Comparison of ENCODE assay signal across 29 cellular contexts in the genomic region with DNA sequence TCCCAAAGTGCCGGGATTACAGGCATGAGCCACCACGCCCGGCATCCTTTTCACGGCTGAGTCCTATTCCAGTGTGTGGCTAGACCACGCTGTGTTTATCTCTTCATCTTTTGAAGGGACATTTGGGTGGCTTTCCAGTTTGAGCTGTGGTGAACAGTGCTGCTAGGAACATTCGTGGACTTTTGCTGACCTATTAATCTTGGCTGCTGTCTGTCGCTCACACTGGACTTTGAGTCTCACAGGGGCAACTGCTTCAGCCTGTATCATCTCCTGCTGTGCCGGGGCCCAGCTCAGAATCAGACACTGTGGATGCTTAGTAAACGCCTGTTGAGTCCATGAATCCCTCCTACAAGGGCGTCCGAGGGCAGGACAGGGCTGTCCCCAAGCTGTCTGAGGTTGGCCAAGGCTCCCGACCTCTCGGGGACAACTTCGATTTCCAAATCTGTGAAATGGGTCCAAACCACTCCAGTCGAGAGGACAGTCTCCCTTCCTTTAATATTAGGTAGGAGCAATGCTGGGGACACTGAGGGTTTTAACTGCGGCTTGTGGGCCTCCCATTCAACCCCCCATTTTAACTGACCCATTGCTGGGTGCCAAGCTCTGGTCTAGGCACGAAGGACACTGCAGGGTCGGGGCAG. TPM values are rescaled to one million over a fixed set of nuclear protein-coding genes. Genes with fewer than 3 reads are reported as not detected.
DNase-seq lines count a peak whose midpoint lies in the region; ATAC-seq, FAIRE-seq and TF ChIP-seq lines count a peak whose summit lies in the region.
"Had no signal": no experiment of that assay in that cellular context is flagged by ENCODE, and none has a peak within 500 bp of the region (broad histone marks: within the 10 kb centered on the region; RNA-seq: fewer than 3 reads in every experiment).

No MANE protein-coding gene starts in this region.

- TF ChIP-seq POLR2A in A549 (IDR thresholded peaks at IDR 0.05; ENCODE audit: low read length) = no peak

- CTCF ChIA-PET in A549 (lab: Yijun Ruan, JAX) = interaction anchor here (0.7 to 9.2 kb wide), 10 partner anchors 8 to 127 kb away, joined by 3 to 60 read pairs (median 4); no protein-coding TSS in a partner anchor

- H3K9me3 ChIP-seq in A549 (no peaks in the 10 kb centered on the region), adipocyte (ENCODE audit: control insufficient read depth, low read length) (no peaks in the 10 kb centered on the region), liver (ENCODE audit: control insufficient read depth in 4 of 4, low read length in 3 of 4) (no peaks in the 10 kb centered on the region), stomach smooth muscle (ENCODE audit: control insufficient read depth in 2 of 2, low read length in 2 of 2) (no peaks in the 10 kb centered on the region)
- H3K9me3 ChIP-seq: body of pancreas, colonic mucosa had no signal

- peaks cover 48% of the 10 kb centered on the region for H3K36me3 ChIP-seq in adipocyte (ENCODE audit: control insufficient read depth, insufficient read depth, low read length, severe bottlenecking)
- peaks cover 9 to 18% (median 11%) of the 10 kb centered on the region in 4 donors for H3K36me3 ChIP-seq in liver (ENCODE audit: control insufficient read depth in 4 of 4, insufficient read depth in 3 of 4, low read depth in 1 of 4, low read length in 3 of 4)
- peaks cover 17 to 19% of the 10 kb centered on the region in 2 donors for H3K36me3 ChIP-seq in stomach smooth muscle (ENCODE audit: control insufficient read depth in 2 of 2, insufficient read depth in 2 of 2, low read length in 2 of 2)
- H3K36me3 ChIP-seq: colonic mucosa had no signal

- 93% methylated on average over 18 of the region's 18 CpGs for WGBS in A549 (ENCODE audit: missing lambda C conversion rate)
- WGBS in liver = 51% methylated on average over 18 of the region's 18 CpGs

- H3K27me3 ChIP-seq in adipocyte (replicated peaks; ENCODE audit: control insufficient read depth, insufficient read depth, low read length) (no peaks in the 10 kb centered on the region), liver (ENCODE audit: control insufficient read depth in 4 of 4, insufficient read depth in 4 of 4, low read length in 3 of 4) (no peaks in the 10 kb centered on the region), stomach smooth muscle (ENCODE audit: control insufficient read depth in 1 of 2, insufficient read depth in 2 of 2, low read length in 2 of 2) (no peaks in the 10 kb centered on the region)
- H3K27me3 ChIP-seq: body of pancreas, colonic mucosa, hepatocyte had no signal

- no peak for ATAC-seq in A549
- no peak for ATAC-seq in HG02623 (IDR thresholded peaks at IDR 0.05; ENCODE audit: unreplicated experiment)
- no peak for ATAC-seq in HG02840 (IDR thresholded peaks at IDR 0.05; ENCODE audit: low FRiP score, unreplicated experiment)
- ATAC-seq: body of pancreas, GM12878, T-cell had no signal

- no peak for FAIRE-seq in A549 (lab: Jason Lieb, UNC)
- FAIRE-seq: GM12878, GM19239, TTC549 had no signal

- no peak overlapping the region for H3K4me2 ChIP-seq in A549
- H3K4me2 ChIP-seq: hepatocyte had no signal

- TF ChIP-seq EP300 in A549 (IDR thresholded peaks at IDR 0.05) = no peak

- H3K9ac ChIP-seq in adipocyte (ENCODE audit: low read length) = peak overlapping the region; percentile 27
- no peak overlapping the region for H3K9ac ChIP-seq in liver (ENCODE audit: low read depth in 1 of 2, low read length in 2 of 2)
- H3K9ac ChIP-seq in stomach smooth muscle (ENCODE audit: low read length in 2 of 2) = no peak overlapping the region

- DNase-seq in A549 (ENCODE audit: low read depth in 1 of 2, low spot score in 1 of 2) (no peak), adipocyte (ENCODE audit: low read depth) (no peak), HuH-7.5 (ENCODE audit: low spot score) (no peak), cerebellar cortex (ENCODE audit: low spot score) (no peak)
- DNase-seq: body of pancreas; CD8-positive, alpha-beta memory T cell; colonic mucosa; DMS53; GF-D8; MM.1S; naive B cell; NCI-H1694 treated with DMSO at 0.1 percent for 48 hours; NCI-H748 treated with DMSO at 0.1 percent for 48 hours; occipital lobe; SHP77 treated with DMSO at 0.1 percent for 48 hours; stimulated activated CD4-positive, alpha-beta T cell treated with anti-CD3 and anti-CD28 coated beads, Interleukin-2, amount 100 ng/mL, for 48 hours; T-cell had no signal

- POLR2A ChIA-PET in A549 (lab: Yijun Ruan, JAX) = no interaction called here

- H3K27ac ChIP-seq in A549 (no peak overlapping the region; a peak in 1 of 6 replicates), liver (ENCODE audit: low read depth in 1 of 2, low read length in 2 of 2) (peak overlapping the region; percentile 53 to 70), stomach smooth muscle (ENCODE audit: low read length) (peak overlapping the region; percentile 67)
- H3K27ac ChIP-seq: colonic mucosa, hepatocyte had no signal

- TF ChIP-seq RAD21 in A549 (conservative IDR thresholded peaks at IDR 0.05 in 1 of 2, IDR thresholded peaks at IDR 0.05 in 1 of 2) (no peak), liver (IDR thresholded peaks at IDR 0.05) (peak; percentile 56 to 63)

- H3K4me1 ChIP-seq in A549 (peaks cover 19% of the 10 kb centered on the region), adipocyte (ENCODE audit: control insufficient read depth, insufficient read depth, low read length) (peaks cover 45% of the 10 kb centered on the region), liver (ENCODE audit: control insufficient read depth in 4 of 4, insufficient read depth in 4 of 4, low read length in 3 of 4) (peaks cover 15 to 54% (median 25%) of the 10 kb centered on the region in 4 donors), stomach smooth muscle (ENCODE audit: control insufficient read depth, insufficient read depth, low read length) (peaks cover 51% of the 10 kb centered on the region)

- TF ChIP-seq CTCF in A549 (IDR thresholded peaks at IDR 0.05) (no peak), liver (IDR thresholded peaks at IDR 0.05; ENCODE audit: low read depth, low read length, missing input control) (no peak)

- H3K4me3 ChIP-seq in A549 = no peak overlapping the region
- no peak overlapping the region for H3K4me3 ChIP-seq in adipocyte (ENCODE audit: low read length)
- H3K4me3 ChIP-seq in liver (ENCODE audit: low read depth in 1 of 3, low read length in 3 of 3) = no peak overlapping the region
- H3K4me3 ChIP-seq in stomach smooth muscle (ENCODE audit: low read length in 2 of 2) = no peak overlapping the region
- H3K4me3 ChIP-seq: body of pancreas, colonic mucosa, GM12878, hepatocyte had no signal

TF ChIP-seq in A549, 52 proteins besides CTCF, POLR2A, EP300 and RAD21:
- TF ChIP-seq KDM1A (IDR thresholded peaks at IDR 0.05; ENCODE audit: low read depth) (peak; percentile 68), HDAC2 (IDR thresholded peaks at IDR 0.05) (peak; percentile 46; the same call in 1 of the 2 replicates), CEBPB (IDR thresholded peaks at IDR 0.05) (no peak)

TF ChIP-seq in liver, 16 proteins besides CTCF, POLR2A, EP300 and RAD21 (continues in another document):
- TF ChIP-seq RXRA (IDR thresholded peaks at IDR 0.05) (peak; percentile 94 to 96), NR2F2 (IDR thresholded peaks at IDR 0.05) (peak; percentile 42), EGR1 (IDR thresholded peaks at IDR 0.05; ENCODE audit: low read depth in 2 of 2) (peak in 1 of 2 donors; percentile 48), TAF1 (conservative IDR thresholded peaks at IDR 0.05) (no peak), SP1 (IDR thresholded peaks at IDR 0.05) (peak; percentile 96)
- TF ChIP-seq, protein P1, sequence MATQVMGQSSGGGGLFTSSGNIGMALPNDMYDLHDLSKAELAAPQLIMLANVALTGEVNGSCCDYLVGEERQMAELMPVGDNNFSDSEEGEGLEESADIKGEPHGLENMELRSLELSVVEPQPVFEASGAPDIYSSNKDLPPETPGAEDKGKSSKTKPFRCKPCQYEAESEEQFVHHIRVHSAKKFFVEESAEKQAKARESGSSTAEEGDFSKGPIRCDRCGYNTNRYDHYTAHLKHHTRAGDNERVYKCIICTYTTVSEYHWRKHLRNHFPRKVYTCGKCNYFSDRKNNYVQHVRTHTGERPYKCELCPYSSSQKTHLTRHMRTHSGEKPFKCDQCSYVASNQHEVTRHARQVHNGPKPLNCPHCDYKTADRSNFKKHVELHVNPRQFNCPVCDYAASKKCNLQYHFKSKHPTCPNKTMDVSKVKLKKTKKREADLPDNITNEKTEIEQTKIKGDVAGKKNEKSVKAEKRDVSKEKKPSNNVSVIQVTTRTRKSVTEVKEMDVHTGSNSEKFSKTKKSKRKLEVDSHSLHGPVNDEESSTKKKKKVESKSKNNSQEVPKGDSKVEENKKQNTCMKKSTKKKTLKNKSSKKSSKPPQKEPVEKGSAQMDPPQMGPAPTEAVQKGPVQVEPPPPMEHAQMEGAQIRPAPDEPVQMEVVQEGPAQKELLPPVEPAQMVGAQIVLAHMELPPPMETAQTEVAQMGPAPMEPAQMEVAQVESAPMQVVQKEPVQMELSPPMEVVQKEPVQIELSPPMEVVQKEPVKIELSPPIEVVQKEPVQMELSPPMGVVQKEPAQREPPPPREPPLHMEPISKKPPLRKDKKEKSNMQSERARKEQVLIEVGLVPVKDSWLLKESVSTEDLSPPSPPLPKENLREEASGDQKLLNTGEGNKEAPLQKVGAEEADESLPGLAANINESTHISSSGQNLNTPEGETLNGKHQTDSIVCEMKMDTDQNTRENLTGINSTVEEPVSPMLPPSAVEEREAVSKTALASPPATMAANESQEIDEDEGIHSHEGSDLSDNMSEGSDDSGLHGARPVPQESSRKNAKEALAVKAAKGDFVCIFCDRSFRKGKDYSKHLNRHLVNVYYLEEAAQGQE (IDR thresholded peaks at IDR 0.05) = peak; percentile 55
- TF ChIP-seq, protein P2, sequence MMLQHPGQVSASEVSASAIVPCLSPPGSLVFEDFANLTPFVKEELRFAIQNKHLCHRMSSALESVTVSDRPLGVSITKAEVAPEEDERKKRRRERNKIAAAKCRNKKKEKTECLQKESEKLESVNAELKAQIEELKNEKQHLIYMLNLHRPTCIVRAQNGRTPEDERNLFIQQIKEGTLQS (IDR thresholded peaks at IDR 0.05) = peak; percentile 38

RNA-seq across cellular contexts. Expression of a gene that starts 48.4 kb away (rescaled TPM):
- 1.1 and 1.2 TPM in 2 replicates for polyA plus RNA-seq in A549 (2011; rRNA removed)
- polyA plus RNA-seq in A549 (2012; cell fraction: cytosol; rRNA removed) = 0.26 and 0.47 TPM in 2 replicates
- polyA plus RNA-seq in A549 (2012; cell fraction: nucleus; rRNA removed) = 0.14 TPM in 1 of 2 replicates, not detected in the other
- polyA plus RNA-seq in A549 (2017; fragmentation: RNase III; extraction: RNeasy Plus Mini Kit Qiagen cat#74134 plus additional on column Dnase treatment) = 0.62 to 1.0 TPM (median 0.67 TPM) in 3 replicates
- polyA minus RNA-seq in A549 (2011; rRNA and poly(A)+ RNA removed) = 0.44 and 1.4 TPM in 2 replicates
- 1 to 10 TPM in 1 of 2 donors, under 1 TPM in 1; 0.17 to 2.8 TPM for total RNA-seq in liver
- 10 to 100 TPM in 1 of 2 donors, 1 to 10 TPM in 1; 2.7 to 13.7 TPM for polyA plus RNA-seq in liver
- total RNA-seq: CD8-positive, alpha-beta memory T cell; occipital lobe had no signal
- polyA plus RNA-seq: IgD-negative memory B cell had no signal

RNA-seq across cellular contexts. Expression of a gene that starts 51.4 kb away (rescaled TPM):
- polyA plus RNA-seq in A549 (2011; rRNA removed) (not detected in 2 replicates), A549 (2017; fragmentation: RNase III; extraction: RNeasy Plus Mini Kit Qiagen cat#74134 plus additional on column Dnase treatment) (not detected in 3 replicates), liver (not detected)
- polyA plus RNA-seq in A549 (2012; cell fraction: cytosol; rRNA removed) = not detected in 2 replicates
- polyA plus RNA-seq in A549 (2012; cell fraction: nucleus; rRNA removed) = not detected in 2 replicates
- not detected in 2 replicates for polyA minus RNA-seq in A549 (2011; rRNA and poly(A)+ RNA removed)
- total RNA-seq in liver = not detected
- total RNA-seq: activated CD8-positive, alpha-beta memory T cell treated with anti-CD3 and anti-CD28 coated beads for 36 hours; body of pancreas; CD8-positive, alpha-beta memory T cell; GM12878; hepatocyte; occipital lobe; OCI-LY7; T-cell had no signal
- polyA plus RNA-seq: AG04450; CD8-positive, alpha-beta memory T cell; GM12878; hepatocyte; IgD-negative memory B cell had no signal

Comparison
In these comparisons a context has a peak if more than half of its experiments do, and no peak if none do; other contexts are left out.
1. H3K27ac ChIP-seq: peak in liver (2 of 2) and stomach smooth muscle (single experiment); none in A549 (0 of 2).